Comparison of ENCODE assay signal across 1 cellular context in genomic region chr6:167272618-167273379, GRCh38.
TF ChIP-seq lines count a peak whose summit lies in the region.

No MANE protein-coding gene starts in this region.

TF ChIP-seq in HepG2, 621 proteins besides CTCF, POLR2A, EP300 and RAD21 (continues in another document):
- TF ChIP-seq FOXC1 (CRISPR knock-in tag; IDR thresholded peaks at IDR 0.05; ENCODE audit: borderline replicate concordance): no peak
- TF ChIP-seq TEAD2 (CRISPR knock-in tag; IDR thresholded peaks at IDR 0.05): no peak
- no peak for TF ChIP-seq IKZF1 (IDR thresholded peaks at IDR 0.05)
- TF ChIP-seq NKX3-1 (CRISPR knock-in tag; IDR thresholded peaks at IDR 0.05): no peak
- TF ChIP-seq RXRA (CRISPR knock-in tag; IDR thresholded peaks at IDR 0.05): 0 out of 2 replicates have a peak, but pooled peaks have one; percentile 19
- peak; percentile 18; the same call in 1 of the 2 replicates for TF ChIP-seq TCF7 (IDR thresholded peaks at IDR 0.05; ENCODE audit: low read depth)
- TF ChIP-seq TGIF2 (CRISPR knock-in tag; IDR thresholded peaks at IDR 0.05): 0 out of 2 replicates have a peak, but pooled peaks have one; percentile 14
- TF ChIP-seq KDM3A (CRISPR knock-in tag; IDR thresholded peaks at IDR 0.05; ENCODE audit: low read depth): no peak
- peak; percentile 31; the same call in 1 of the 2 replicates for TF ChIP-seq ZBTB4 (CRISPR knock-in tag; IDR thresholded peaks at IDR 0.05; ENCODE audit: borderline replicate concordance)
- 0 out of 2 replicates have a peak, but pooled peaks have one; percentile 9 for TF ChIP-seq BCL6 (CRISPR knock-in tag; IDR thresholded peaks at IDR 0.05)
- TF ChIP-seq ZNF891 (CRISPR knock-in tag; IDR thresholded peaks at IDR 0.05): 0 out of 2 replicates have a peak, but pooled peaks have one; percentile 19
- no peak for TF ChIP-seq TEAD3 (CRISPR knock-in tag; optimal IDR thresholded peaks at IDR 0.05; ENCODE audit: borderline replicate concordance)
- peak; percentile 88 for TF ChIP-seq ZBTB33 (CRISPR knock-in tag; IDR thresholded peaks at IDR 0.05)
- no peak for TF ChIP-seq MED1 (CRISPR knock-in tag; IDR thresholded peaks at IDR 0.05)
- TF ChIP-seq MLX (CRISPR knock-in tag; IDR thresholded peaks at IDR 0.05): no peak
- TF ChIP-seq IRF1 (CRISPR knock-in tag; IDR thresholded peaks at IDR 0.05; ENCODE audit: low read depth): no peak
- TF ChIP-seq SOX6 (IDR thresholded peaks at IDR 0.05): no peak
- TF ChIP-seq SOX6 (CRISPR knock-in tag; IDR thresholded peaks at IDR 0.05): 0 out of 2 replicates have a peak, but pooled peaks have one; percentile 6
- TF ChIP-seq MAZ (IDR thresholded peaks at IDR 0.05; ENCODE audit: borderline replicate concordance, low read depth, low read length): no peak
- no peak for TF ChIP-seq MAZ (CRISPR knock-in tag; IDR thresholded peaks at IDR 0.05; ENCODE audit: low read depth)
- TF ChIP-seq ZBTB38 (CRISPR knock-in tag; IDR thresholded peaks at IDR 0.05): peak; percentile 68
- no peak for TF ChIP-seq HDAC1 (CRISPR knock-in tag; IDR thresholded peaks at IDR 0.05)
- no peak; the same call in 1 of the 2 replicates for TF ChIP-seq ZNF576 (CRISPR knock-in tag; IDR thresholded peaks at IDR 0.05)
- peak; percentile 32; the same call in 1 of the 2 replicates for TF ChIP-seq HDAC2 (CRISPR knock-in tag; IDR thresholded peaks at IDR 0.05)
- no peak for TF ChIP-seq SNAPC4 (CRISPR knock-in tag; IDR thresholded peaks at IDR 0.05)
- TF ChIP-seq GFI1 (CRISPR knock-in tag; IDR thresholded peaks at IDR 0.05; ENCODE audit: borderline replicate concordance): 0 out of 2 replicates have a peak, but pooled peaks have one; percentile 14
- peak; percentile 48; the same call in 1 of the 2 replicates for TF ChIP-seq SP4 (CRISPR knock-in tag; IDR thresholded peaks at IDR 0.05)
- 0 out of 2 replicates have a peak, but pooled peaks have one; percentile 13 for TF ChIP-seq ZNF121 (CRISPR knock-in tag; IDR thresholded peaks at IDR 0.05)
- peak; percentile 55; the same call in 1 of the 2 replicates for TF ChIP-seq CREM (IDR thresholded peaks at IDR 0.05)
- no peak for TF ChIP-seq CREM (CRISPR knock-in tag; IDR thresholded peaks at IDR 0.05)
- TF ChIP-seq ZNF839 (CRISPR knock-in tag; IDR thresholded peaks at IDR 0.05; ENCODE audit: borderline replicate concordance): no peak
- TF ChIP-seq FOXA3 (CRISPR knock-in tag; IDR thresholded peaks at IDR 0.05): 0 out of 2 replicates have a peak, but pooled peaks have one; percentile 33
- no peak for TF ChIP-seq NCOR1 (IDR thresholded peaks at IDR 0.05; ENCODE audit: borderline replicate concordance, low read length)
- no peak for TF ChIP-seq FOXA1 (IDR thresholded peaks at IDR 0.05)
- TF ChIP-seq FOXA1 (CRISPR knock-in tag; IDR thresholded peaks at IDR 0.05): 0 out of 2 replicates have a peak, but pooled peaks have one; percentile 17
- no peak for TF ChIP-seq ZBTB40 (IDR thresholded peaks at IDR 0.05)
- TF ChIP-seq ZBTB40 (CRISPR knock-in tag; IDR thresholded peaks at IDR 0.05): 0 out of 2 replicates have a peak, but pooled peaks have one; percentile 15
- TF ChIP-seq NAIF1 (CRISPR knock-in tag; IDR thresholded peaks at IDR 0.05; ENCODE audit: borderline replicate concordance): peak; percentile 59; the same call in 1 of the 2 replicates
- TF ChIP-seq GATA4 (IDR thresholded peaks at IDR 0.05; ENCODE audit: borderline replicate concordance, low read depth): peak; percentile 67; the same call in 1 of the 2 replicates
- TF ChIP-seq ZBTB20 (CRISPR knock-in tag; IDR thresholded peaks at IDR 0.05; ENCODE audit: borderline replicate concordance, low read depth): no peak
- TF ChIP-seq NCOA2 (CRISPR knock-in tag; IDR thresholded peaks at IDR 0.05): 0 out of 2 replicates have a peak, but pooled peaks have one; percentile 24
- peak; percentile 24; the same call in 1 of the 2 replicates for TF ChIP-seq HNF4A (CRISPR knock-in tag; IDR thresholded peaks at IDR 0.05)
- no peak for TF ChIP-seq MEIS1 (CRISPR knock-in tag; IDR thresholded peaks at IDR 0.05; ENCODE audit: borderline replicate concordance)
